Comparison of ENCODE assay signal across 11 cellular contexts in the genomic region with DNA sequence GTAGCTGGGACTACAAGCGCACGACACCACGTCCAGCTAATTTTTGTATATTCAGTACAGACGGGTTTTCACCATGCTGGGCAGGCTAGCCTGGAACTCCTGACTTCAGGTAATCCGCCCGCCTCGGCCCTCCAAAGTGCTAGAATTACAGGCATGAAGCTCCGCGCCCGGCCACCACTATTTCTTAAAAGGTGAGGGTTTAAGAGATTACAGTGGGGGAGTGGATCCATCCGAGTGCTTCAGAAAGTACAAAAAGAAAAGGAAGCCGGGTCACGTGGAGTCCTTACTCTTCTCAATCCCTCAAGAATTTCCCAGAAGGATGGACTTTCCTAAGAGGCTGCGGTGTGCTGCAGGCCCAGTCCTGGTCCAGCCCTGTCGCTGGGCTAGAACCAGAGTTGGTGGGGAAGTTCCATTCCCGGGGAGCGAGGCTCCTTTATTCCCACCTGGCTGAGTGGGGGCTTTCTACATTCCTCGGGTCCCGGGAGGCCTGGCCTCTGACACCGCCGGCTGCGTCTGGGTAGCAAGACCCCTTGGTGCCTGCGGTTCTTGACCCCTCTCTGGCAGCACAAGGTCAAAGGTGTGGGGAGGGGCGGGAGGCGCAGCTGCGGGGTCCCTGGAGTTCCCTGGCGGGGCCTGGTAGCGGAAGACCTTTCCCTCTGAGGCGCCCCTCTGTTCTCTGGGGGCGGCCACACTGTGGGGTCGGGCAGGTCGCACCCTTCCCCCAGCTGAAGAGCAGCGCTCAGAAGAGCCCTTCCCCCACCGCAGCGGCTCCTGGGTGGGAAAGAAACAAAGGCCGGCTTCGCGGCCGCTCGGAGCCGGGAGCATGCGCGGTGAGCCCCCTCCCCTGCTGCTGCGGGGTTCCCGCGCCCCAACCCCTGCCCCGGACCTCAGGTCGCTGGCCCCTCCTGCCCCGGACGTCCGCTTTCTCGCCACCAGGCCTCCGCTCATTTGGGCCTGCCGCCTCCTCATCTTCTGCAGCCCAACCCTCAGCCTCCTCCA.
A peak's percentile ranks its signal among the peaks of the same experiment; 100 is the strongest.
DNase-seq lines count a peak whose midpoint lies in the region; ATAC-seq, FAIRE-seq and TF ChIP-seq lines count a peak whose summit lies in the region.
"Had no signal": no experiment of that assay in that cellular context is flagged by ENCODE, and none has a peak within 500 bp of the region (broad histone marks: within the 10 kb centered on the region; RNA-seq: fewer than 3 reads in every experiment).

No MANE protein-coding gene starts in this region.

- 44% methylated on average over 33 of the region's 54 CpGs; no CpG with 5 or more reads in 1 of the 2 experiments for WGBS in H1 (ENCODE audit: extremely low coverage in 1 of 2, insufficient coverage in 1 of 2, insufficient read length in 1 of 2, insufficient replicate concordance in 2 of 2, low coverage in 1 of 2, low lambda C conversion rate in 2 of 2, missing lambda C conversion rate in 1 of 2), 2 experiments

- H3K9me3 Mint-ChIP-seq in WTC11, result no peaks in the 10 kb centered on the region

- peaks cover 12% of the 10 kb centered on the region for H3K4me1 Mint-ChIP-seq in WTC11

- peak overlapping the region; percentile 18 for H2BK12ac ChIP-seq in H1 (ENCODE audit: low read depth, low read length)

- H3K79me1 ChIP-seq in H1 (ENCODE audit: low read depth, low read length), result no peaks in the 10 kb centered on the region

- H3K79me2 ChIP-seq in H1 (ENCODE audit: control insufficient read depth in 1 of 2, insufficient read depth in 2 of 2, low read length in 2 of 2), result no peaks in the 10 kb centered on the region

- POLR2A ChIA-PET in WTC11 (lab: Charles Lee), result no interaction called here
- POLR2A ChIA-PET in H1 (lab: Charles Lee; ENCODE audit: partially characterized antibody), result interaction anchor here (0.6 to 1.0 kb wide), 2 partner anchors 9 to 42 kb away, joined by 4 to 5 read pairs; no protein-coding TSS in a partner anchor

- no peak for FAIRE-seq in H1 (lab: Jason Lieb, UNC)
- FAIRE-seq: keratinocyte had no signal

- H3K27me3 Mint-ChIP-seq in WTC11 (ENCODE audit: low read depth), result peaks cover 5% of the 10 kb centered on the region

- peak in 1 of 2 experiments; percentile 61; a peak in 2 of 3 replicates for TF ChIP-seq POLR2A in H1 (IDR thresholded peaks at IDR 0.05; ENCODE audit: control extremely low read depth in 1 of 2, low read depth in 2 of 2, low read length in 2 of 2)

- H3K36me3 ChIP-seq in H1 (ENCODE audit: control insufficient read depth in 2 of 4, insufficient read depth in 4 of 4, low read length in 3 of 4) (no peaks in the 10 kb centered on the region), lower lobe of right lung (no peaks in the 10 kb centered on the region), stomach smooth muscle (ENCODE audit: control insufficient read depth in 2 of 2, insufficient read depth in 2 of 2, low read length in 2 of 2) (no peaks in the 10 kb centered on the region)

- no peak for TF ChIP-seq RAD21 in H1 (IDR thresholded peaks at IDR 0.05 in 1 of 2, conservative IDR thresholded peaks at IDR 0.05 in 1 of 2; ENCODE audit: low read depth in 2 of 2, low read length in 2 of 2)

- H3K4me3 ChIP-seq in H1 (ENCODE audit: extremely low read depth in 1 of 4, insufficient read depth in 2 of 4, low read depth in 3 of 4, low read length in 4 of 4), result peak overlapping the region in 3 of 4 experiments; percentile 17 to 52 (median 24); a peak in 6 of 8 replicates
- H3K4me3 ChIP-seq in lower lobe of right lung, result peak overlapping the region; percentile 33
- H3K4me3 ChIP-seq in stomach smooth muscle (ENCODE audit: low read length in 2 of 2), result peak overlapping the region; percentile 22 to 64

- H4K8ac ChIP-seq in H1 (ENCODE audit: extremely low read depth, insufficient read depth, low read length), result peak overlapping the region; percentile 93

- CTCF ChIA-PET in WTC11 (lab: Charles Lee) (interaction anchor here (0.9 to 1.2 kb wide), 2 partner anchors 88 to 289 kb away, joined by 3 read pairs; no protein-coding TSS in a partner anchor), H1 (lab: Charles Lee; ENCODE audit: partially characterized antibody) (interaction anchor here (1.0 to 3.1 kb wide), 3 partner anchors 51 to 221 kb away, joined by 3 to 15 read pairs (median 4); no protein-coding TSS in a partner anchor)

- H3K56ac ChIP-seq in H1 (replicated peaks; ENCODE audit: insufficient read length, low read depth, low read length), result peak overlapping the region; percentile 17

- H3K9ac ChIP-seq in H1 (replicated peaks in 1 of 4; ENCODE audit: extremely low read depth in 1 of 4, low read depth in 3 of 4, low read length in 3 of 4) (peak overlapping the region in 3 of 4 experiments; percentile 3 to 52 (median 26); a peak in 3 of 7 replicates), stomach smooth muscle (ENCODE audit: low read length in 2 of 2) (no peak overlapping the region)

- H3K9me3 ChIP-seq in H1 (ENCODE audit: insufficient read depth in 2 of 2, low read depth in 1 of 2, low read length in 1 of 2) (no peaks in the 10 kb centered on the region), lower lobe of right lung (no peaks in the 10 kb centered on the region), stomach smooth muscle (ENCODE audit: control insufficient read depth in 2 of 2, low read length in 2 of 2) (no peaks in the 10 kb centered on the region)

- H2AK5ac ChIP-seq in H1 (ENCODE audit: low read depth, low read length), result 0 out of 2 replicates have a peak overlapping the region, but pooled peaks have one; percentile 43

- H3K27me3 ChIP-seq in H1 (replicated peaks in 1 of 4; ENCODE audit: control insufficient read depth in 3 of 4, extremely low read depth in 1 of 4, insufficient read depth in 3 of 4, low read length in 3 of 4), result 0 out of 7 replicates have a peak, but pooled peaks cover 0 to 4% (median 0%) of the 10 kb centered on the region in 4 experiments
- no peaks in the 10 kb centered on the region for H3K27me3 ChIP-seq in lower lobe of right lung (ENCODE audit: low read depth)
- H3K27me3 ChIP-seq in stomach smooth muscle (ENCODE audit: control insufficient read depth in 1 of 2, insufficient read depth in 2 of 2, low read length in 2 of 2), result no peaks in the 10 kb centered on the region

- intact Hi-C loops in lower lobe of right lung (cut with DNase I), result no loop called here

- H2BK15ac ChIP-seq in H1 (ENCODE audit: low read length), result no peak overlapping the region; the same call in 1 of the 2 replicates

- ATAC-seq in WTC11 (peak; percentile 81), lower lobe of right lung (peak in 1 of 2 donors; percentile 28)

- no peak overlapping the region for H4K5ac ChIP-seq in H1 (ENCODE audit: insufficient read length, low read depth, low read length)

- H3K18ac ChIP-seq in H1 (ENCODE audit: extremely low read depth, low read length), result peak overlapping the region; percentile 36

- no peak overlapping the region for H2BK120ac ChIP-seq in H1 (replicated peaks; ENCODE audit: low read depth, low read length)

- no peak overlapping the region for H3K27ac Mint-ChIP-seq in WTC11

- H3K14ac ChIP-seq in H1 (ENCODE audit: insufficient read length), result no peak overlapping the region

- peak overlapping the region; percentile 58 for H3K4me3 Mint-ChIP-seq in WTC11

- no peak overlapping the region; the same call in 1 of the 2 replicates for H2BK5ac ChIP-seq in H1 (ENCODE audit: low read depth, low read length)

- H3K4me1 ChIP-seq in H1 (replicated peaks in 1 of 4; ENCODE audit: control insufficient read depth in 3 of 4, insufficient read depth in 4 of 4, low read length in 3 of 4) (peaks cover 3 to 12% (median 10%) of the 10 kb centered on the region in 4 experiments; a peak in 5 of 7 replicates), lower lobe of right lung (peaks cover 20% of the 10 kb centered on the region), stomach smooth muscle (ENCODE audit: control insufficient read depth, insufficient read depth, low read length) (peaks cover 2% of the 10 kb centered on the region)

- peak overlapping the region; percentile 60; the same call in 1 of the 2 replicates for H2AFZ ChIP-seq in H1 (ENCODE audit: low read length)

- no peak overlapping the region for H3K23ac ChIP-seq in H1 (ENCODE audit: insufficient read length)

- H3K23me2 ChIP-seq in H1 (ENCODE audit: low read depth, low read length), result no peaks in the 10 kb centered on the region; the same call in 1 of the 2 replicates

- H3K36me3 Mint-ChIP-seq in WTC11, result no peaks in the 10 kb centered on the region

- peak overlapping the region; percentile 57 to 63; a peak in 3 of 4 replicates for H3K4me2 ChIP-seq in H1 (ENCODE audit: insufficient read depth in 1 of 2, low read depth in 2 of 2, low read length in 2 of 2)

- no peaks in the 10 kb centered on the region for H4K20me1 ChIP-seq in H1 (replicated peaks in 1 of 2; ENCODE audit: control insufficient read depth in 1 of 2, insufficient read depth in 2 of 2, low read length in 2 of 2)

- H3K4ac ChIP-seq in H1 (replicated peaks; ENCODE audit: insufficient read length, low read depth, low read length), result no peak overlapping the region

- H3K27ac ChIP-seq in H1 (ENCODE audit: low read depth, low read length) (peak overlapping the region; percentile 43; the same call in 1 of the 2 replicates), lower lobe of right lung (peak overlapping the region; percentile 7), stomach smooth muscle (ENCODE audit: low read length) (no peak overlapping the region)
- H3K27ac ChIP-seq: VCaP had no signal

- TF ChIP-seq CTCF in WTC11 (IDR thresholded peaks at IDR 0.05) (no peak), H1 (IDR thresholded peaks at IDR 0.05; ENCODE audit: control extremely low read depth in 1 of 3, insufficient read depth in 1 of 3, low read depth in 1 of 3, low read length in 3 of 3) (no peak), lower lobe of right lung (IDR thresholded peaks at IDR 0.05) (no peak)

- TF ChIP-seq EP300 in H1 (IDR thresholded peaks at IDR 0.05; ENCODE audit: borderline replicate concordance in 1 of 2, low read depth in 2 of 2, low read length in 2 of 2), result no peak

- peak overlapping the region; percentile 64; the same call in 1 of the 2 replicates for H2BK20ac ChIP-seq in H1 (ENCODE audit: low read length)

- H4K91ac ChIP-seq in H1 (replicated peaks; ENCODE audit: insufficient read length, low read length), result peak overlapping the region; percentile 14

- DNase-seq in WTC11 (ENCODE audit: low spot score), result peak; percentile 73
- peak; percentile 13 to 81 for DNase-seq in H1 (ENCODE audit: low read depth in 1 of 2, low spot score in 2 of 2)
- no peak for DNase-seq in lower lobe of right lung
- DNase-seq in NCI-H2081 (lab: John Stamatoyannopoulos, UW), result no peak
- DNase-seq in stimulated activated CD4-positive, alpha-beta T cell treated with anti-CD3 and anti-CD28 coated beads, Interleukin-4, amount 100 ng/mL, for 1 hour, result no peak
- no peak for DNase-seq in NK-92 (lab: John Stamatoyannopoulos, UW; ENCODE audit: unreplicated experiment)
- DNase-seq: GDM1; stimulated activated CD4-positive, alpha-beta T cell treated with anti-CD3 and anti-CD28 coated beads, Interleukin-1b, Interleukin-23, amount 100 ng/mL, for 48 hours had no signal

Comparison
In these comparisons a context has a peak if more than half of its experiments do, and no peak if none do; other contexts are left out.
1. DNase-seq: peak in WTC11 (single experiment) and H1 (2 of 2); none in lower lobe of right lung (single experiment), NCI-H2081 (0 of 2), stimulated activated CD4-positive, alpha-beta T cell treated with anti-CD3 and anti-CD28 coated beads, Interleukin-4, amount 100 ng/mL, for 1 hour (single experiment) and NK-92 (single experiment).
2. H3K9ac ChIP-seq: peak in H1 (3 of 4); none in stomach smooth muscle (0 of 2).
3. Peak in every context shown above with its lines, with median percentiles within 50 percentile points of each other: H3K4me3 ChIP-seq.